ENCODE assay signal across 16 cellular contexts in genomic region chr11:12808519-12808918, GRCh38.
DNase-seq lines count a peak whose midpoint lies in the region; ATAC-seq and TF ChIP-seq lines count a peak whose summit lies in the region.
"Had no signal": no experiment of that assay in that cellular context is flagged by ENCODE, and none has a peak within 500 bp of the region (broad histone marks: within the 10 kb centered on the region; RNA-seq: fewer than 3 reads in every experiment).

No MANE protein-coding gene starts in this region.

- peaks cover 15% of the 10 kb centered on the region for H3K9me3 Mint-ChIP-seq in glutamatergic neuron (ENCODE audit: unreplicated experiment)
- H3K9me3 Mint-ChIP-seq in stimulated activated effector memory CD8-positive, alpha-beta T cell treated with anti-CD3 and anti-CD28 coated beads, Interleukin-12 subunit alpha, Interleukin-12 subunit beta, amount 100 ng/mL, for 72 hours: no peaks in the 10 kb centered on the region
- H3K9me3 Mint-ChIP-seq: activated T-cell treated with anti-CD3 and anti-CD28 coated beads, Interleukin-2, amount 50 U/mL, for 4 hours had no signal

- DNase-seq in AG08395 (ENCODE audit: low spot score): peak; percentile 36
- DNase-seq in HCEC 1CT: peak; percentile 71
- DNase-seq in WERI-Rb-1: no peak
- peak; percentile 27 for DNase-seq in glomerular visceral epithelial cell (ENCODE audit: extremely low spot score)
- DNase-seq in thyroid gland: no peak
- no peak for DNase-seq in retina
- no peak for DNase-seq in glutamatergic neuron
- DNase-seq in stimulated activated effector memory CD8-positive, alpha-beta T cell treated with anti-CD3 and anti-CD28 coated beads, Interleukin-12 subunit alpha, Interleukin-12 subunit beta, amount 100 ng/mL, for 72 hours (ENCODE audit: low spot score in 2 of 2): no peak
- DNase-seq: activated T-cell treated with anti-CD3 and anti-CD28 coated beads, Interleukin-2, amount 50 U/mL, for 4 hours; amniotic stem cell; DND-41; naive B cell; NCI-H2171; stimulated activated CD4-positive, alpha-beta T cell treated with anti-CD3 and anti-CD28 coated beads, Interleukin-4, amount 100 ng/mL, for 1 hour; stimulated activated naive B cell treated with anti-CD40 and anti-IgM and Interleukin-4, amounts not matched to agents 10 μg/mL and 1 μg/mL and 100 μg/mL, for 72 hours; uterus had no signal

- H3K4me1 ChIP-seq in thyroid gland: peaks cover 18 to 57% of the 10 kb centered on the region in 2 donors

- H3K9me3 ChIP-seq in WERI-Rb-1 (ENCODE audit: severe bottlenecking) (no peaks in the 10 kb centered on the region), thyroid gland (no peaks in the 10 kb centered on the region)
- H3K9me3 ChIP-seq: uterus had no signal

- 78 to 85% methylated on average over 1 of the region's 1 CpG for WGBS in thyroid gland, 2 donors

- TF ChIP-seq CTCF in WERI-Rb-1 (IDR thresholded peaks at IDR 0.05; ENCODE audit: low read depth, low read length): 0 out of 2 replicates have a peak, but pooled peaks have one; percentile 3
- no peak for TF ChIP-seq CTCF in thyroid gland (IDR thresholded peaks at IDR 0.05)
- no peak for TF ChIP-seq CTCF in glutamatergic neuron (IDR thresholded peaks at IDR 0.05; ENCODE audit: partially characterized antibody, unreplicated experiment)

- ATAC-seq in stimulated activated effector memory CD8-positive, alpha-beta T cell treated with anti-CD3 and anti-CD28 coated beads, Interleukin-12 subunit alpha, Interleukin-12 subunit beta, amount 100 ng/mL, for 72 hours: no peak
- ATAC-seq: activated T-cell treated with anti-CD3 and anti-CD28 coated beads, Interleukin-2, amount 50 U/mL, for 4 hours; stimulated activated naive B cell treated with anti-CD40 and anti-IgM and Interleukin-4, amounts not matched to agents 10 μg/mL and 1 μg/mL and 100 μg/mL, for 72 hours had no signal

- H3K4me1 Mint-ChIP-seq in glutamatergic neuron (ENCODE audit: low read depth, unreplicated experiment): peaks cover 43% of the 10 kb centered on the region
- no peaks in the 10 kb centered on the region for H3K4me1 Mint-ChIP-seq in stimulated activated effector memory CD8-positive, alpha-beta T cell treated with anti-CD3 and anti-CD28 coated beads, Interleukin-12 subunit alpha, Interleukin-12 subunit beta, amount 100 ng/mL, for 72 hours
- H3K4me1 Mint-ChIP-seq: naive B cell had no signal

- H3K27ac ChIP-seq in WERI-Rb-1 (peak overlapping the region; percentile 67), thyroid gland (no peak overlapping the region)
- H3K27ac ChIP-seq: uterus had no signal

- H3K36me3 ChIP-seq in WERI-Rb-1: no peaks in the 10 kb centered on the region; the same call in 1 of the 2 replicates
- no peaks in the 10 kb centered on the region for H3K36me3 ChIP-seq in thyroid gland
- H3K36me3 ChIP-seq: uterus had no signal

- no peak overlapping the region for H3K27ac Mint-ChIP-seq in glutamatergic neuron (ENCODE audit: unreplicated experiment)
- H3K27ac Mint-ChIP-seq in stimulated activated effector memory CD8-positive, alpha-beta T cell treated with anti-CD3 and anti-CD28 coated beads, Interleukin-12 subunit alpha, Interleukin-12 subunit beta, amount 100 ng/mL, for 72 hours: no peak overlapping the region
- H3K27ac Mint-ChIP-seq: naive B cell; stimulated activated naive B cell treated with anti-CD40 and anti-IgM and Interleukin-4, amounts not matched to agents 10 μg/mL and 1 μg/mL and 100 μg/mL, for 72 hours had no signal

- H3K27me3 ChIP-seq in WERI-Rb-1 (ENCODE audit: insufficient read depth, low read depth, severe bottlenecking) (no peaks in the 10 kb centered on the region), thyroid gland (no peaks in the 10 kb centered on the region)
- H3K27me3 ChIP-seq: uterus had no signal

- H3K27me3 Mint-ChIP-seq in glutamatergic neuron (ENCODE audit: unreplicated experiment): peaks cover 8% of the 10 kb centered on the region

- H3K4me3 ChIP-seq in WERI-Rb-1 (ENCODE audit: low read depth, low read length) (no peak overlapping the region), thyroid gland (replicated peaks in 1 of 3) (no peak overlapping the region)
- H3K4me3 ChIP-seq: uterus had no signal

- no peak overlapping the region for H3K4me3 Mint-ChIP-seq in glutamatergic neuron (ENCODE audit: unreplicated experiment)
- no peak overlapping the region for H3K4me3 Mint-ChIP-seq in stimulated activated effector memory CD8-positive, alpha-beta T cell treated with anti-CD3 and anti-CD28 coated beads, Interleukin-12 subunit alpha, Interleukin-12 subunit beta, amount 100 ng/mL, for 72 hours
- H3K4me3 Mint-ChIP-seq: activated T-cell treated with anti-CD3 and anti-CD28 coated beads, Interleukin-2, amount 50 U/mL, for 4 hours; naive B cell; stimulated activated naive B cell treated with anti-CD40 and anti-IgM and Interleukin-4, amounts not matched to agents 10 μg/mL and 1 μg/mL and 100 μg/mL, for 72 hours had no signal

- intact Hi-C loops in thyroid gland (cut with DNase I): loop anchor here (10.0 kb wide), 1 partner anchor 114 kb away; no protein-coding TSS in a partner anchor

- TF ChIP-seq POLR2A in thyroid gland (IDR thresholded peaks at IDR 0.05): no peak

- peaks cover 7% of the 10 kb centered on the region for H3K36me3 Mint-ChIP-seq in glutamatergic neuron (ENCODE audit: unreplicated experiment)
- H3K36me3 Mint-ChIP-seq in stimulated activated effector memory CD8-positive, alpha-beta T cell treated with anti-CD3 and anti-CD28 coated beads, Interleukin-12 subunit alpha, Interleukin-12 subunit beta, amount 100 ng/mL, for 72 hours: no peaks in the 10 kb centered on the region
- H3K36me3 Mint-ChIP-seq: naive B cell; stimulated activated naive B cell treated with anti-CD40 and anti-IgM and Interleukin-4, amounts not matched to agents 10 μg/mL and 1 μg/mL and 100 μg/mL, for 72 hours had no signal

Comparison
In these comparisons a context has a peak if more than half of its experiments do, and no peak if none do; other contexts are left out.
1. DNase-seq: peak in AG08395 (single experiment), HCEC 1CT (single experiment) and glomerular visceral epithelial cell (single experiment); none in WERI-Rb-1 (single experiment), thyroid gland (0 of 2), retina (single experiment), glutamatergic neuron (single experiment) and stimulated activated effector memory CD8-positive, alpha-beta T cell treated with anti-CD3 and anti-CD28 coated beads, Interleukin-12 subunit alpha, Interleukin-12 subunit beta, amount 100 ng/mL, for 72 hours (0 of 2).